21 cellular contexts compared by ENCODE assay signal in the genomic region with DNA sequence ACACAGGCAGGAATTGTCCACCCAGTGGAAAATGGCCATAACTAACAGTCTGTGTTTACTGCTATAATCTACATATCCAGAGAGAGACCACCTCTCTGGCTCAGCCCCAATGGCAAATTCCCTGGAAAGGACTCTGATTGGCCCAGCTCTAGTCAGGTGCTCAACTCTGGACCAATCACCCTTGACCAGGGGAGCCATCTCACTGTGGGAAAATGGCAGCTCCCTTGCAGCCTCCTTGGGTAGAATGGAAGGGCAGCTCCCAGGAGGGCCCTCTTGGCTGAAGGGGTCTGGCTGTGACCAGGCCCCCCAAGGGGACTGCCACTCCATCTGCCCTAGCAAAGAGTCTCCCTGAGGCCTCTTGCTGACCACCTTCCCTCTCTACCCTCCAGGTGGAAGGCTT. TPM values are rescaled to one million over a fixed set of nuclear protein-coding genes. Genes with fewer than 3 reads are reported as not detected.
DNase-seq lines count a peak whose midpoint lies in the region; ATAC-seq and TF ChIP-seq lines count a peak whose summit lies in the region.
"Had no signal": no experiment of that assay in that cellular context is flagged by ENCODE, and none has a peak within 500 bp of the region (broad histone marks: within the 10 kb centered on the region; RNA-seq: fewer than 3 reads in every experiment).

No MANE protein-coding gene starts in this region.

- peaks cover 24% of the 10 kb centered on the region for H3F3A ChIP-seq in GM23248 (ENCODE audit: insufficient read depth)

- H3K9me2 ChIP-seq in GM23248 (ENCODE audit: insufficient read depth): no peaks in the 10 kb centered on the region

- H2AFZ ChIP-seq in GM23248: no peak overlapping the region

- H3K9me3 ChIP-seq in BE2C (no peaks in the 10 kb centered on the region), left lung (no peaks in the 10 kb centered on the region), GM23248 (ENCODE audit: low read depth) (no peaks in the 10 kb centered on the region), right cardiac atrium (ENCODE audit: control insufficient read depth, low read length) (no peaks in the 10 kb centered on the region)
- H3K9me3 ChIP-seq: body of pancreas, Caco-2, esophagus muscularis mucosa, gastroesophageal sphincter, thoracic aorta had no signal

- H3K27ac ChIP-seq in left lung: peak overlapping the region; percentile 56 to 75
- no peak overlapping the region for H3K27ac ChIP-seq in GM23248
- H3K27ac ChIP-seq in right cardiac atrium (ENCODE audit: low read length): no peak overlapping the region
- H3K27ac ChIP-seq: body of pancreas, esophagus muscularis mucosa, gastroesophageal sphincter, thoracic aorta had no signal

- intact Hi-C loops in left lung (cut with DNase I) (no loop called here), head of caudate nucleus (cut with DNase I) (loop anchor here (10.0 kb wide), 1 partner anchor 47 kb away; no protein-coding TSS in a partner anchor), right cardiac atrium (cut with DNase I) (loop anchor here in 3 of 4 donors (5.0 to 10.0 kb wide), 2 partner anchors 130 to 177 kb away; no protein-coding TSS in a partner anchor)

- ATAC-seq in WTC11 (peak; percentile 29; the same call in 1 of the 2 replicates), left lung (no peak), right cardiac atrium (no peak)
- ATAC-seq: effector memory CD8-positive, alpha-beta T cell; natural killer cell treated with Interleukin-12 subunit alpha and Interleukin-12 subunit beta and Interleukin-15 and Interleukin-18, amount 100 ng/mL, for 72 hours; stimulated activated memory B cell treated with anti-CD40 and anti-IgM and Interleukin-4, amounts not matched to agents 10 μg/mL and 1 μg/mL and 100 μg/mL, for 72 hours had no signal

- no peak overlapping the region for H3K27ac Mint-ChIP-seq in WTC11
- H3K27ac Mint-ChIP-seq: activated naive CD8-positive, alpha-beta T cell treated with anti-CD3 and anti-CD28 coated beads for 36 hours; effector memory CD8-positive, alpha-beta T cell; natural killer cell treated with Interleukin-12 subunit alpha and Interleukin-12 subunit beta and Interleukin-15 and Interleukin-18, amount 100 ng/mL, for 72 hours; stimulated activated memory B cell treated with anti-CD40 and anti-IgM and Interleukin-4, amounts not matched to agents 10 μg/mL and 1 μg/mL and 100 μg/mL, for 72 hours had no signal

- H3K4me1 Mint-ChIP-seq in WTC11: peaks cover 22% of the 10 kb centered on the region
- H3K4me1 Mint-ChIP-seq: activated naive CD8-positive, alpha-beta T cell treated with anti-CD3 and anti-CD28 coated beads for 36 hours had no signal

- in situ Hi-C loops in GM23248 (cut with MboI): no loop called here

- H3K27me3 ChIP-seq in BE2C (no peaks in the 10 kb centered on the region), left lung (peaks cover 0 to 37% of the 10 kb centered on the region in 2 donors), GM23248 (replicated peaks; ENCODE audit: insufficient read depth) (peaks cover 10% of the 10 kb centered on the region), right cardiac atrium (ENCODE audit: control insufficient read depth, insufficient read depth) (no peaks in the 10 kb centered on the region)
- H3K27me3 ChIP-seq: body of pancreas had no signal

- peaks cover 14% of the 10 kb centered on the region for H3K27me3 Mint-ChIP-seq in WTC11 (ENCODE audit: low read depth)

- H3K9ac ChIP-seq in GM23248: no peak overlapping the region

- peaks cover 8% of the 10 kb centered on the region for H3K4me1 ChIP-seq in BE2C
- peaks cover 6 to 28% of the 10 kb centered on the region in 2 donors for H3K4me1 ChIP-seq in left lung
- peaks cover 14% of the 10 kb centered on the region for H3K4me1 ChIP-seq in GM23248 (ENCODE audit: insufficient read depth)
- peaks cover 2% of the 10 kb centered on the region for H3K4me1 ChIP-seq in right cardiac atrium (ENCODE audit: control insufficient read depth, insufficient read depth, low read length)
- H3K4me1 ChIP-seq: body of pancreas had no signal

- H3K4me2 ChIP-seq in GM23248 (ENCODE audit: unreplicated experiment): no peak overlapping the region

- H3K36me3 ChIP-seq in BE2C (no peaks in the 10 kb centered on the region), left lung (no peaks in the 10 kb centered on the region), GM23248 (ENCODE audit: low read depth) (no peaks in the 10 kb centered on the region)
- H3K36me3 ChIP-seq: esophagus muscularis mucosa, gastroesophageal sphincter, thoracic aorta had no signal

- no peaks in the 10 kb centered on the region for H4K20me1 ChIP-seq in GM23248 (ENCODE audit: insufficient read depth)

- DNase-seq in BE2C: peak; percentile 26
- peak; percentile 30 for DNase-seq in HEK293T (ENCODE audit: extremely low spot score)
- no peak for DNase-seq in WTC11 (ENCODE audit: low spot score)
- DNase-seq in left lung: no peak
- no peak for DNase-seq in GM23248
- no peak for DNase-seq in head of caudate nucleus
- no peak for DNase-seq in right cardiac atrium
- DNase-seq: activated CD4-positive, alpha-beta T cell treated with anti-CD3 and anti-CD28 coated beads for 1 hour; left cardiac atrium; NCI-H2029 treated with DMSO at 0.1 percent for 48 hours; NCI-H510A had no signal

- peaks cover 8% of the 10 kb centered on the region for H3K9me3 Mint-ChIP-seq in WTC11
- H3K9me3 Mint-ChIP-seq: activated naive CD8-positive, alpha-beta T cell treated with anti-CD3 and anti-CD28 coated beads for 36 hours; effector memory CD8-positive, alpha-beta T cell; natural killer cell treated with Interleukin-12 subunit alpha and Interleukin-12 subunit beta and Interleukin-15 and Interleukin-18, amount 100 ng/mL, for 72 hours; stimulated activated memory B cell treated with anti-CD40 and anti-IgM and Interleukin-4, amounts not matched to agents 10 μg/mL and 1 μg/mL and 100 μg/mL, for 72 hours had no signal

- TF ChIP-seq CTCF in BE2C (IDR thresholded peaks at IDR 0.05; ENCODE audit: low read depth, low read length) (no peak), WTC11 (IDR thresholded peaks at IDR 0.05) (no peak), left lung (IDR thresholded peaks at IDR 0.05) (no peak)

- H3K79me2 ChIP-seq in GM23248 (ENCODE audit: insufficient read depth): no peaks in the 10 kb centered on the region

- CTCF ChIA-PET in HEK293T (lab: Yijun Ruan, JAX): interaction anchor here (0.6 to 2.0 kb wide), 11 partner anchors 15 to 233 kb away, joined by 3 to 14 read pairs (median 5); no protein-coding TSS in a partner anchor
- CTCF ChIA-PET in WTC11 (lab: Charles Lee): interaction anchor here (0.5 to 6.2 kb wide), 60 partner anchors 10 to 325 kb away, joined by 3 to 154 read pairs (median 6); a partner anchor contains a TSS

- no peak overlapping the region for H3K4me3 Mint-ChIP-seq in WTC11
- H3K4me3 Mint-ChIP-seq: activated naive CD8-positive, alpha-beta T cell treated with anti-CD3 and anti-CD28 coated beads for 36 hours; effector memory CD8-positive, alpha-beta T cell; natural killer cell treated with Interleukin-12 subunit alpha and Interleukin-12 subunit beta and Interleukin-15 and Interleukin-18, amount 100 ng/mL, for 72 hours; stimulated activated memory B cell treated with anti-CD40 and anti-IgM and Interleukin-4, amounts not matched to agents 10 μg/mL and 1 μg/mL and 100 μg/mL, for 72 hours had no signal

- POLR2A ChIA-PET in HEK293T (lab: Yijun Ruan, JAX) (interaction anchor here (1.0 to 1.4 kb wide), 3 partner anchors 25 to 109 kb away, joined by 3 to 7 read pairs (median 4); no protein-coding TSS in a partner anchor), WTC11 (lab: Charles Lee) (interaction anchor here (1.1 kb wide), 1 partner anchor 52 kb away, joined by 5 read pairs; no protein-coding TSS in a partner anchor)

- H3K4me3 ChIP-seq in BE2C (ENCODE audit: low read depth, low read length) (no peak overlapping the region), left lung (no peak overlapping the region), GM23248 (no peak overlapping the region), right cardiac atrium (ENCODE audit: low read length) (no peak overlapping the region)
- H3K4me3 ChIP-seq: body of pancreas, esophagus muscularis mucosa, gastroesophageal sphincter, thoracic aorta had no signal

- H3K36me3 Mint-ChIP-seq in WTC11: no peaks in the 10 kb centered on the region
- H3K36me3 Mint-ChIP-seq: activated naive CD8-positive, alpha-beta T cell treated with anti-CD3 and anti-CD28 coated beads for 36 hours; natural killer cell treated with Interleukin-12 subunit alpha and Interleukin-12 subunit beta and Interleukin-15 and Interleukin-18, amount 100 ng/mL, for 72 hours; stimulated activated memory B cell treated with anti-CD40 and anti-IgM and Interleukin-4, amounts not matched to agents 10 μg/mL and 1 μg/mL and 100 μg/mL, for 72 hours had no signal

TF ChIP-seq in HEK293T, 16 proteins besides CTCF, POLR2A, EP300 and RAD21:
- no peak for TF ChIP-seq HDGF (IDR thresholded peaks at IDR 0.05; ENCODE audit: borderline replicate concordance)

TF ChIP-seq in WTC11, 78 proteins besides CTCF, POLR2A, EP300 and RAD21 (continues in another document):
- TF ChIP-seq NFYB (CRISPR knock-in tag; conservative IDR thresholded peaks at IDR 0.05; ENCODE audit: low read depth) (0 out of 2 replicates have a peak, but pooled peaks have one; percentile 34), GABPB1 (CRISPR knock-in tag; IDR thresholded peaks at IDR 0.05) (no peak)

RNA-seq across cellular contexts. Expression of a gene that starts 3.1 kb away (rescaled TPM):
- 0.25 TPM for polyA plus RNA-seq in BE2C (2012; ENCODE audit: insufficient read depth, insufficient read length, low read depth)
- total RNA-seq in WTC11 (2021) (0.22 to 0.87 TPM (median 0.73 TPM) in 3 replicates), left lung (100 to 1,000 TPM in 1 of 2 donors, 10 to 100 TPM in 1; 52.5 to 112 TPM), right cardiac atrium (under 1 TPM; 0.25 to 0.68 (median 0.46) TPM)
- not detected in 2 replicates for total RNA-seq in GM23248 (2014; rRNA removed; shearing (Covaris generic))
- polyA plus RNA-seq in GM23248 (2016; fragmentation: Nextera tagmentation; extraction: Ambion mirVana) (not detected in 2 replicates), right cardiac atrium (0.54 TPM)
- total RNA-seq: activated CD8-positive, alpha-beta memory T cell treated with anti-CD3 and anti-CD28 coated beads for 36 hours; Caco-2; natural killer cell treated with Interleukin-12 subunit alpha and Interleukin-12 subunit beta and Interleukin-15 and Interleukin-18, amount 100 ng/mL, for 72 hours had no signal

RNA-seq across cellular contexts. Expression of a gene that starts 39.6 kb away (rescaled TPM):
- not detected for polyA plus RNA-seq in BE2C (2012; ENCODE audit: insufficient read depth, insufficient read length, low read depth)
- total RNA-seq in WTC11 (2021): 0.87 to 1.9 TPM (median 1.1 TPM) in 3 replicates
- total RNA-seq in left lung: 1 to 10 TPM; 1.1 to 3.4 TPM
- total RNA-seq in GM23248 (2014; rRNA removed; shearing (Covaris generic)): 0.22 and 0.89 TPM in 2 replicates
- polyA plus RNA-seq in GM23248 (2016; fragmentation: Nextera tagmentation; extraction: Ambion mirVana): 0.05 TPM in 1 of 2 replicates, not detected in the other
- under 1 TPM in 3 of 4 donors, not detected in 1; 0.23 to 0.85 (median 0.31) TPM for total RNA-seq in right cardiac atrium
- polyA plus RNA-seq in right cardiac atrium: 0.09 TPM
- total RNA-seq: activated CD8-positive, alpha-beta memory T cell treated with anti-CD3 and anti-CD28 coated beads for 36 hours; activated naive CD8-positive, alpha-beta T cell treated with anti-CD3 and anti-CD28 coated beads for 36 hours; body of pancreas; gastroesophageal sphincter; natural killer cell treated with Interleukin-12 subunit alpha and Interleukin-12 subunit beta and Interleukin-15 and Interleukin-18, amount 100 ng/mL, for 72 hours; thoracic aorta had no signal

RNA-seq across cellular contexts. Expression of a gene that starts 45.5 kb away (rescaled TPM):
- polyA plus RNA-seq in BE2C (2012; ENCODE audit: insufficient read depth, insufficient read length, low read depth): 1.0 TPM
- total RNA-seq in WTC11 (2021) (0.72 to 1.8 TPM (median 0.82 TPM) in 3 replicates), left lung (under 1 TPM in 1 of 2 donors, not detected in 1; 0.32 TPM), right cardiac atrium (under 1 TPM in 1 of 4 donors, not detected in 3; 0.71 TPM)
- not detected in 2 replicates for total RNA-seq in GM23248 (2014; rRNA removed; shearing (Covaris generic))
- polyA plus RNA-seq in GM23248 (2016; fragmentation: Nextera tagmentation; extraction: Ambion mirVana) (not detected in 2 replicates), right cardiac atrium (not detected)
- total RNA-seq: body of pancreas, esophagus muscularis mucosa, left cardiac atrium, thoracic aorta had no signal

Comparison
In these comparisons a context has a peak if more than half of its experiments do, and no peak if none do; other contexts are left out.
1. DNase-seq: peak in BE2C (single experiment) and HEK293T (single experiment); none in WTC11 (single experiment), left lung (0 of 2), GM23248 (single experiment), head of caudate nucleus (0 of 42) and right cardiac atrium (0 of 3).
2. H3K27ac ChIP-seq: peak in left lung (2 of 2); none in GM23248 (single experiment) and right cardiac atrium (single experiment).
3. RNA of a gene that starts 3.1 kb away (total RNA-seq): 52.5 to 112 TPM in left lung; 0.25 to 0.68 TPM in right cardiac atrium, 0.22 to 0.87 TPM in WTC11 and not detected in GM23248; every median in the first group is over 10 times any median in the second.
4. intact Hi-C loops: an anchor here in head of caudate nucleus (10.0 kb wide) and right cardiac atrium (5.0 to 10.0 kb wide); none called in left lung.